Comparison of ENCODE assay signal across 8 cellular contexts in genomic region chr3:188037116-188037718, GRCh38.
DNase-seq lines count a peak whose midpoint lies in the region; ATAC-seq and TF ChIP-seq lines count a peak whose summit lies in the region.

No MANE protein-coding gene starts in this region.

- no peak overlapping the region for H3K4ac ChIP-seq in IMR-90 (ENCODE audit: low read depth, low read length)

- ATAC-seq in IMR-90 (ENCODE audit: low read depth) (peak; percentile 49; the same call in 1 of the 2 replicates), left lung (peak; percentile 88)

- BruUV-seq in A673 (replicated peaks; lab: Mats Ljungman, UMichigan) (no TSS peak), IMR-90 (replicated peaks; lab: Mats Ljungman, UMichigan) (no TSS peak), MCF 10A (replicated peaks; lab: Mats Ljungman, UMichigan) (no TSS peak)

- no peak overlapping the region for H3K14ac ChIP-seq in IMR-90 (replicated peaks; ENCODE audit: low read depth, low read length)

- no peak overlapping the region for H2AK9ac ChIP-seq in IMR-90 (replicated peaks; ENCODE audit: low read depth, low read length, poor library complexity)

- H3K27ac Mint-ChIP-seq in MCF 10A (ENCODE audit: low read depth, unreplicated experiment): no peak overlapping the region

- no peak overlapping the region for H2AFZ ChIP-seq in IMR-90 (replicated peaks; ENCODE audit: low read length, poor library complexity)

- H3K23ac ChIP-seq in IMR-90 (ENCODE audit: low read depth, low read length): no peak overlapping the region

- H3K27me3 ChIP-seq in A673 (replicated peaks; ENCODE audit: insufficient read depth, low read depth, low read length, poor library complexity) (no peaks in the 10 kb centered on the region), IMR-90 (ENCODE audit: control insufficient read depth, insufficient read depth, low read length) (no peaks in the 10 kb centered on the region), left lung (no peaks in the 10 kb centered on the region)

- no peak for TF ChIP-seq POLR2A in IMR-90 (IDR thresholded peaks at IDR 0.05; ENCODE audit: low read depth, low read length)

- intact Hi-C loops in A673 (cut with micrococcal nuclease; ENCODE audit: unreplicated experiment) (loop anchor here (10.0 kb wide), 1 partner anchor 918 kb away; no protein-coding TSS in a partner anchor), IMR-90 (cut with micrococcal nuclease) (no loop called here), MCF 10A (cut with micrococcal nuclease) (loop anchor here (1.0 to 2.0 kb wide), 2 partner anchors 292 to 917 kb away; partner anchors contain the start of gene BCL6), left lung (cut with DNase I) (no loop called here)

- peak; percentile 56 for TF ChIP-seq RAD21 in IMR-90 (IDR thresholded peaks at IDR 0.05; ENCODE audit: low read length)

- H3K27me3 Mint-ChIP-seq in MCF 10A (ENCODE audit: insufficient read depth, unreplicated experiment): no peaks in the 10 kb centered on the region

- H4K5ac ChIP-seq in IMR-90 (ENCODE audit: low read depth, low read length): no peak overlapping the region

- H3K56ac ChIP-seq in IMR-90 (ENCODE audit: extremely low read depth, insufficient read depth, low read length): no peak overlapping the region

- H3K4me3 Mint-ChIP-seq in MCF 10A (ENCODE audit: unreplicated experiment): no peak overlapping the region

- no peaks in the 10 kb centered on the region for H3K79me1 ChIP-seq in IMR-90 (ENCODE audit: low read depth in 1 of 2, low read length in 2 of 2)

- no peak overlapping the region for H4K91ac ChIP-seq in IMR-90 (ENCODE audit: insufficient read depth, low read depth, low read length)

- CTCF ChIA-PET in A673 (lab: Charles Lee) (no interaction called here), IMR-90 (lab: Yijun Ruan, JAX) (no interaction called here), MCF 10A (lab: Yijun Ruan, JAX) (interaction anchor here (0.6 kb wide), 2 partner anchors 118 to 323 kb away, joined by 3 read pairs; no protein-coding TSS in a partner anchor)

- H3K4me1 ChIP-seq in A673 (ENCODE audit: insufficient read depth, low read length, poor library complexity, severe bottlenecking): no peaks in the 10 kb centered on the region
- H3K4me1 ChIP-seq in IMR-90 (ENCODE audit: control insufficient read depth, insufficient read depth, low read length): peaks cover 3% of the 10 kb centered on the region; the same call in 1 of the 2 replicates
- peaks cover 0 to 15% of the 10 kb centered on the region in 2 donors for H3K4me1 ChIP-seq in left lung

- no peak overlapping the region for H2AK5ac ChIP-seq in IMR-90 (ENCODE audit: low read depth, low read length)

- peaks cover 19% of the 10 kb centered on the region for H3K4me1 Mint-ChIP-seq in MCF 10A (ENCODE audit: insufficient read depth, unreplicated experiment)

- peak; percentile 54 for TF ChIP-seq CTCF in A673 (conservative IDR thresholded peaks at IDR 0.05; ENCODE audit: low read depth, low read length)
- TF ChIP-seq CTCF in IMR-90 (conservative IDR thresholded peaks at IDR 0.05; ENCODE audit: low read depth, low read length): peak; percentile 46
- TF ChIP-seq CTCF in MCF 10A (IDR thresholded peaks at IDR 0.05; ENCODE audit: unreplicated experiment): peak; percentile 38
- peak in 1 of 2 donors; percentile 29 for TF ChIP-seq CTCF in left lung (IDR thresholded peaks at IDR 0.05)

- 0 out of 2 replicates have a peak, but pooled peaks cover 4% of the 10 kb centered on the region for H3K9me1 ChIP-seq in IMR-90 (ENCODE audit: insufficient read depth, low read length)

- H3K36me3 Mint-ChIP-seq in MCF 10A (ENCODE audit: insufficient read depth, unreplicated experiment): no peaks in the 10 kb centered on the region

- H3K9ac ChIP-seq in IMR-90 (ENCODE audit: low read depth, low read length): no peak overlapping the region

- POLR2A ChIA-PET in A673 (lab: Charles Lee; ENCODE audit: low non-redundant PET): no interaction called here
- POLR2A ChIA-PET in IMR-90 (lab: Charles Lee; ENCODE audit: unreplicated experiment): no interaction called here
- POLR2A ChIA-PET in MCF 10A (lab: Yijun Ruan, JAX): no interaction called here

- H3K36me3 ChIP-seq in A673 (ENCODE audit: insufficient read depth, low read length, poor library complexity, severe bottlenecking): no peaks in the 10 kb centered on the region
- no peaks in the 10 kb centered on the region for H3K36me3 ChIP-seq in IMR-90 (ENCODE audit: control insufficient read depth, insufficient read depth, low read length)
- H3K36me3 ChIP-seq in left lung: no peaks in the 10 kb centered on the region

- H3K4me3 ChIP-seq in A673 (ENCODE audit: low read depth, low read length, poor library complexity, severe bottlenecking) (no peak overlapping the region), IMR-90 (ENCODE audit: insufficient read depth, low read depth, low read length) (no peak overlapping the region), left lung (no peak overlapping the region)

- no peak overlapping the region for H2BK15ac ChIP-seq in IMR-90 (ENCODE audit: low read depth, low read length)

- no peak overlapping the region for H2BK5ac ChIP-seq in IMR-90 (ENCODE audit: low read depth, low read length, poor library complexity, severe bottlenecking)

- no CpG with 5 or more reads among the region's 5 CpGs for WGBS in IMR-90 (ENCODE audit: extremely low coverage in 2 of 2, insufficient read length in 1 of 2), 2 experiments

- H3K9me3 Mint-ChIP-seq in MCF 10A (ENCODE audit: unreplicated experiment): no peaks in the 10 kb centered on the region

- DNase-seq in A673 (ENCODE audit: low spot score): peak; percentile 67
- DNase-seq in IMR-90: peak; percentile 45
- DNase-seq in MCF 10A (ENCODE audit: unreplicated experiment): peak; percentile 64
- no peak for DNase-seq in left lung
- DNase-seq in activated CD4-positive, alpha-beta T cell treated with anti-CD3 and anti-CD28 coated beads for 4 hours: no peak
- DNase-seq in DMS79 treated with DMSO at 0.1 percent for 48 hours (lab: John Stamatoyannopoulos, UW): no peak
- no peak for DNase-seq in retina
- no peak for DNase-seq in medulla oblongata (ENCODE audit: extremely low spot score)

- H4K20me1 ChIP-seq in IMR-90 (ENCODE audit: insufficient read depth, low read length): no peaks in the 10 kb centered on the region

- dilution Hi-C loops in IMR-90 (cut with HindIII; ENCODE audit: low sequenced_read_pairs, unreplicated experiment): no loop called here

- H2BK120ac ChIP-seq in IMR-90 (ENCODE audit: low read depth, low read length): no peak overlapping the region

- H3K27ac ChIP-seq in A673 (ENCODE audit: low read depth, low read length, poor library complexity, severe bottlenecking) (no peak overlapping the region), IMR-90 (ENCODE audit: insufficient read depth, low read length) (no peak overlapping the region), left lung (no peak overlapping the region)

- H2BK20ac ChIP-seq in IMR-90 (ENCODE audit: low read depth, low read length): no peak overlapping the region

- no peak overlapping the region for H4K8ac ChIP-seq in IMR-90 (ENCODE audit: low read depth in 2 of 2, low read length in 2 of 2)

- no peak overlapping the region for H3K18ac ChIP-seq in IMR-90 (ENCODE audit: low read depth, low read length)

- no peak overlapping the region for H3K4me2 ChIP-seq in IMR-90 (ENCODE audit: low read depth, low read length)

- in situ Hi-C loops in IMR-90 (cut with MboI; ENCODE audit: low sequenced_read_pairs): loop anchor here (25.0 kb wide), 1 partner anchor 925 kb away; no protein-coding TSS in a partner anchor

- H3K9me3 ChIP-seq in A673 (ENCODE audit: low read depth, low read length, poor library complexity, severe bottlenecking) (no peaks in the 10 kb centered on the region), IMR-90 (ENCODE audit: control insufficient read depth, insufficient read depth, low read length) (no peaks in the 10 kb centered on the region), left lung (no peaks in the 10 kb centered on the region)

TF ChIP-seq in IMR-90, 13 proteins besides CTCF, POLR2A, EP300 and RAD21:
- TF ChIP-seq ELK1 (IDR thresholded peaks at IDR 0.05; ENCODE audit: borderline replicate concordance, low read depth, low read length) (no peak), SMC3 (IDR thresholded peaks at IDR 0.05; ENCODE audit: low read depth, low read length) (peak; percentile 41)

Comparison
In these comparisons a context has a peak if more than half of its experiments do, and no peak if none do; other contexts are left out.
1. DNase-seq: peak in A673 (single experiment), IMR-90 (single experiment) and MCF 10A (single experiment); none in left lung (0 of 2), activated CD4-positive, alpha-beta T cell treated with anti-CD3 and anti-CD28 coated beads for 4 hours (0 of 2), DMS79 treated with DMSO at 0.1 percent for 48 hours (single experiment), retina (single experiment) and medulla oblongata (single experiment).
2. intact Hi-C loops: an anchor here in A673 (10.0 kb wide) and MCF 10A (1.0 to 2.0 kb wide); none called in IMR-90 and left lung.